ENCODE assay signal across 22 cellular contexts in the genomic region with DNA sequence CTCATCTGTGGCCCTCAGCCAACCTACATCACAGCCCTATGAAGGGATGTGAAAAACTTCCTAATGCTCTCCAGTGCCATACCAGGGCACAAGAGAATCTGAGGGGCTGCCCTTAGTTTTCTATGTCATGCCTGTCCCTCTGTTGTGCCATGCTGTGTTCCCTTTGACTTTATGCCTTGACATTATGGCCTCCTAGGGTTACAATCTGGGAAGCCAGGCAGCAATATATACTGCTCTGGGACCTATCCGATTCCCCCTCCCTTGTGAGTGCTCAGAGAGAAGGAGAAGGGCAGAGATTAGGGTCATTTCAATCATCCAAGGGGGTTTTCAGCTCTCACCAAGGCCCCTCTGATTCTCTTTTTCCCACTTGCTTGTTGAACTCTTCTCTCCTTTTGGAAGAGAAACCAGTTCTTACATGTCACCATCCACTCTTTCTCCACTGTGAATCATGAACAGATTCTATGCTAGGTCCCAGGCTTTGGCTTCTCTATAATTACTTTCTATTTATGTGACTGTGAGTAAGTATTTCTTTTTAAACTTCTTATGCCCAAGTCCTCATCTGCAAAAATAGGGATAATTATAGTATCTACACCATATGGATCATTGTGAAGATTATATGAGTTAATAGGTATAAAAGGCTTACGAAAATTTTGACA. TPM values are rescaled to one million over a fixed set of nuclear protein-coding genes. Genes with fewer than 3 reads are reported as not detected.
"Had no signal": no experiment of that assay in that cellular context is flagged by ENCODE, and none has a peak within 500 bp of the region (broad histone marks: within the 10 kb centered on the region; RNA-seq: fewer than 3 reads in every experiment).

No MANE protein-coding gene starts in this region.

- H3K27ac Mint-ChIP-seq: activated naive CD8-positive, alpha-beta T cell treated with anti-CD3 and anti-CD28 coated beads for 36 hours; brain; naive thymus-derived CD8-positive, alpha-beta T cell; stimulated activated naive CD8-positive, alpha-beta T cell treated with anti-CD3 and anti-CD28 coated beads, Interleukin-15, Interleukin-2, amounts not matched to agents 100 ng/mL and 50 ng/mL, for 24 hours; type B pancreatic cell; WTC11 had no signal

- DNase-seq: activated CD4-positive, alpha-beta T cell treated with anti-CD3 and anti-CD28 coated beads for 48 hours; activated CD8-positive, alpha-beta memory T cell treated with anti-CD3 and anti-CD28 coated beads for 24 hours; activated naive CD8-positive, alpha-beta T cell treated with anti-CD3 and anti-CD28 coated beads for 36 hours; amygdala; effector CD8-positive, alpha-beta T cell; heart left ventricle; left colon; naive thymus-derived CD8-positive, alpha-beta T cell; pancreas; stimulated activated CD4-positive, alpha-beta T cell treated with anti-CD3 and anti-CD28 coated beads, Interleukin-4, amount 100 ng/mL, for 24 hours; T-helper 2 cell had no signal

- H3K4me1 ChIP-seq: pancreas, suprapubic skin had no signal

- ATAC-seq: left colon; naive thymus-derived CD8-positive, alpha-beta T cell; WTC11 had no signal

- H3K9me3 ChIP-seq: heart left ventricle, pancreas, suprapubic skin had no signal

- H3K4me1 Mint-ChIP-seq: brain; central memory CD8-positive, alpha-beta T cell; naive thymus-derived CD8-positive, alpha-beta T cell had no signal

- H3K36me3 Mint-ChIP-seq: activated naive CD8-positive, alpha-beta T cell treated with anti-CD3 and anti-CD28 coated beads for 36 hours; brain; naive thymus-derived CD8-positive, alpha-beta T cell; type B pancreatic cell; WTC11 had no signal

- H3K36me3 ChIP-seq: heart left ventricle, pancreas, suprapubic skin had no signal

- H3K27me3 ChIP-seq: heart left ventricle, pancreas, suprapubic skin had no signal

- H3K27me3 Mint-ChIP-seq: type B pancreatic cell had no signal

- H3K4me3 Mint-ChIP-seq: activated naive CD8-positive, alpha-beta T cell treated with anti-CD3 and anti-CD28 coated beads for 36 hours; brain; central memory CD8-positive, alpha-beta T cell; naive thymus-derived CD8-positive, alpha-beta T cell; stimulated activated naive CD8-positive, alpha-beta T cell treated with anti-CD3 and anti-CD28 coated beads, Interleukin-15, Interleukin-2, amounts not matched to agents 100 ng/mL and 50 ng/mL, for 24 hours; type B pancreatic cell; WTC11 had no signal

- H3K4me3 ChIP-seq: coronary artery, heart left ventricle, pancreas, suprapubic skin had no signal

- H3K9me3 Mint-ChIP-seq: activated naive CD8-positive, alpha-beta T cell treated with anti-CD3 and anti-CD28 coated beads for 36 hours; brain; central memory CD8-positive, alpha-beta T cell; naive thymus-derived CD8-positive, alpha-beta T cell; stimulated activated naive CD8-positive, alpha-beta T cell treated with anti-CD3 and anti-CD28 coated beads, Interleukin-15, Interleukin-2, amounts not matched to agents 100 ng/mL and 50 ng/mL, for 24 hours; type B pancreatic cell; WTC11 had no signal

- FAIRE-seq: frontal cortex, pancreas had no signal

- H3K27ac ChIP-seq: pancreas, suprapubic skin had no signal

RNA-seq across cellular contexts. Expression of a gene that starts 14.2 kb away (rescaled TPM):
- total RNA-seq: endothelial cell of umbilical vein, mononuclear cell had no signal

RNA-seq across cellular contexts. Expression of a gene that starts 51.1 kb away (rescaled TPM):
- total RNA-seq: activated naive CD8-positive, alpha-beta T cell treated with anti-CD3 and anti-CD28 coated beads for 36 hours; endothelial cell of umbilical vein; frontal cortex; left colon; lung microvascular endothelial cell; naive thymus-derived CD8-positive, alpha-beta T cell; suprapubic skin; WTC11 had no signal
- polyA plus RNA-seq: endothelial cell of umbilical vein had no signal
